In genomic region chr22:42071508-42071907, GRCh38 we compare ENCODE assay signal across 9 cellular contexts. TPM values are rescaled to one million over a fixed set of nuclear protein-coding genes. Genes with fewer than 3 reads are reported as not detected.
DNase-seq lines count a peak whose midpoint lies in the region; ATAC-seq, FAIRE-seq and TF ChIP-seq lines count a peak whose summit lies in the region.
"Not testable (repeated sequence)": the region's sequence is repeated elsewhere in the genome, so short reads cannot be mapped to it uniquely, and the experiment has no call there.
"Had no signal": no experiment of that assay in that cellular context is flagged by ENCODE, and none has a peak within 500 bp of the region (broad histone marks: within the 10 kb centered on the region; RNA-seq: fewer than 3 reads in every experiment).

No MANE protein-coding gene starts in this region.

- H3K4me1 ChIP-seq in A549: not testable (repeated sequence)
- H3K4me1 ChIP-seq in right atrium auricular region (peaks cover 0 to 47% of the 10 kb centered on the region in 2 donors), smooth muscle cell (ENCODE audit: low read depth) (peaks cover 14% of the 10 kb centered on the region)

- H4K20me1 ChIP-seq in smooth muscle cell (ENCODE audit: low read depth): not testable (repeated sequence)

- H3K27me3 Mint-ChIP-seq in HFFc6 (ENCODE audit: insufficient read depth); activated naive CD4-positive, alpha-beta T cell treated with anti-CD3 and anti-CD28 coated beads for 36 hours (ENCODE audit: low read depth); naive thymus-derived CD8-positive, alpha-beta T cell: not testable (repeated sequence)

- peak overlapping the region; percentile 88 for H3K9ac ChIP-seq in SK-N-MC (ENCODE audit: insufficient read length)
- H3K9ac ChIP-seq in smooth muscle cell (ENCODE audit: low read depth): peak overlapping the region; percentile 66

- H3K4me3 Mint-ChIP-seq in HFFc6: peak overlapping the region; percentile 93
- peak overlapping the region; percentile 87 for H3K4me3 Mint-ChIP-seq in activated naive CD4-positive, alpha-beta T cell treated with anti-CD3 and anti-CD28 coated beads for 36 hours
- peak overlapping the region; percentile 86 to 97 (median 93) for H3K4me3 Mint-ChIP-seq in naive thymus-derived CD8-positive, alpha-beta T cell

- intact Hi-C loops in activated naive CD4-positive, alpha-beta T cell treated with anti-CD3 and anti-CD28 coated beads for 36 hours (cut with micrococcal nuclease): loop anchor here (5.0 kb wide), 4 partner anchors 249 to 384 kb away; partner anchors contain the start of gene SNU13

- H3K4me2 ChIP-seq in A549 (peak overlapping the region; percentile 94), smooth muscle cell (peak overlapping the region; percentile 87)

- not testable (repeated sequence) for ATAC-seq in A549; naive thymus-derived CD8-positive, alpha-beta T cell

- not testable (repeated sequence) for H3K9me3 ChIP-seq in A549; SK-N-MC (ENCODE audit: low read depth, low read length); right atrium auricular region; smooth muscle cell (replicated peaks; ENCODE audit: low read depth)

- peak overlapping the region; percentile 93 for H3K27ac Mint-ChIP-seq in HFFc6
- peak overlapping the region; percentile 88 for H3K27ac Mint-ChIP-seq in activated naive CD4-positive, alpha-beta T cell treated with anti-CD3 and anti-CD28 coated beads for 36 hours
- peak overlapping the region in 9 of 10 donors; percentile 25 to 95 (median 92) for H3K27ac Mint-ChIP-seq in naive thymus-derived CD8-positive, alpha-beta T cell

- not testable (repeated sequence) for H2AFZ ChIP-seq in smooth muscle cell (ENCODE audit: low read depth)

- POLR2A ChIA-PET in A549 (lab: Yijun Ruan, JAX): interaction anchor here (0.6 to 0.9 kb wide), 2 partner anchors 8 to 19 kb away, joined by 3 read pairs; partner anchors contain the start of genes NDUFA6 and SMDT1
- POLR2A ChIA-PET in naive thymus-derived CD8-positive, alpha-beta T cell (lab: Charles Lee): interaction anchor here (0.6 to 3.0 kb wide), 4 partner anchors 8 to 1952 kb away, joined by 3 to 46 read pairs (median 12); partner anchors contain the start of genes NDUFA6 and SMDT1

- not testable (repeated sequence) for TF ChIP-seq POLR2A in A549 (IDR thresholded peaks at IDR 0.05; ENCODE audit: low read length)

- H3K4me3 ChIP-seq in A549: not testable (repeated sequence)
- H3K4me3 ChIP-seq in SK-N-MC (peak overlapping the region; percentile 94), coronary artery (peak overlapping the region; percentile 70), right atrium auricular region (peak overlapping the region in 1 of 2 donors; percentile 73), smooth muscle cell (peak overlapping the region; percentile 68)

- H3K27ac ChIP-seq in A549: not testable (repeated sequence)
- peak overlapping the region; percentile 78; the same call in 1 of the 2 replicates for H3K27ac ChIP-seq in SK-N-MC
- peak overlapping the region; percentile 80 to 83 for H3K27ac ChIP-seq in coronary artery
- peak overlapping the region; percentile 91 to 96 for H3K27ac ChIP-seq in right atrium auricular region
- peak overlapping the region; percentile 88 for H3K27ac ChIP-seq in smooth muscle cell (ENCODE audit: low read depth)

- WGBS in A549 (ENCODE audit: missing lambda C conversion rate): 73% methylated on average over 7 of the region's 7 CpGs
- 84% methylated on average over 7 of the region's 7 CpGs for WGBS in smooth muscle cell (ENCODE audit: low lambda C conversion rate)

- not testable (repeated sequence) for TF ChIP-seq RAD21 in A549 (conservative IDR thresholded peaks at IDR 0.05 in 1 of 2, IDR thresholded peaks at IDR 0.05 in 1 of 2)

- not testable (repeated sequence) for H3K27me3 ChIP-seq in right atrium auricular region; smooth muscle cell (ENCODE audit: low read depth)

- FAIRE-seq in A549 (lab: Jason Lieb, UNC): not testable (repeated sequence)

- not testable (repeated sequence) for H3K79me2 ChIP-seq in smooth muscle cell (ENCODE audit: low read depth)

- H3K36me3 ChIP-seq in SK-N-MC (ENCODE audit: insufficient read depth, low read length); smooth muscle cell (ENCODE audit: low read depth): not testable (repeated sequence)
- peaks cover 11% of the 10 kb centered on the region for H3K36me3 ChIP-seq in right atrium auricular region

- not testable (repeated sequence) for H3F3A ChIP-seq in smooth muscle cell (ENCODE audit: low read depth)

- H3K4me1 Mint-ChIP-seq in HFFc6 (ENCODE audit: low read depth): peaks cover 42% of the 10 kb centered on the region
- peaks cover 34% of the 10 kb centered on the region for H3K4me1 Mint-ChIP-seq in activated naive CD4-positive, alpha-beta T cell treated with anti-CD3 and anti-CD28 coated beads for 36 hours (ENCODE audit: low read depth)
- peaks cover 19 to 55% (median 38%) of the 10 kb centered on the region in 4 donors for H3K4me1 Mint-ChIP-seq in naive thymus-derived CD8-positive, alpha-beta T cell

- not testable (repeated sequence) for H3K9me3 Mint-ChIP-seq in HFFc6; activated naive CD4-positive, alpha-beta T cell treated with anti-CD3 and anti-CD28 coated beads for 36 hours; naive thymus-derived CD8-positive, alpha-beta T cell

- CTCF ChIA-PET in A549 (lab: Yijun Ruan, JAX); activated naive CD4-positive, alpha-beta T cell treated with anti-CD3 and anti-CD28 coated beads for 36 hours (lab: Charles Lee): not testable (repeated sequence)

- not testable (repeated sequence) for TF ChIP-seq CTCF in A549 (IDR thresholded peaks at IDR 0.05); HFFc6 (IDR thresholded peaks at IDR 0.05); coronary artery (IDR thresholded peaks at IDR 0.05); right atrium auricular region (IDR thresholded peaks at IDR 0.05); smooth muscle cell (IDR thresholded peaks at IDR 0.05; ENCODE audit: borderline replicate concordance, insufficient read depth, poor library complexity, severe bottlenecking)

- not testable (repeated sequence) for TF ChIP-seq EP300 in A549 (IDR thresholded peaks at IDR 0.05)

- DNase-seq in A549 (ENCODE audit: low read depth in 1 of 2, low spot score in 1 of 2); HFFc6; SK-N-MC (ENCODE audit: low read depth, low spot score); activated naive CD4-positive, alpha-beta T cell treated with anti-CD3 and anti-CD28 coated beads for 36 hours; coronary artery (ENCODE audit: low spot score); right atrium auricular region (ENCODE audit: low spot score); naive thymus-derived CD8-positive, alpha-beta T cell; smooth muscle cell (lab: John Stamatoyannopoulos, UW; ENCODE audit: unreplicated experiment): not testable (repeated sequence)

- H3K36me3 Mint-ChIP-seq in HFFc6 (ENCODE audit: low read depth): peaks cover 10% of the 10 kb centered on the region
- not testable (repeated sequence) for H3K36me3 Mint-ChIP-seq in activated naive CD4-positive, alpha-beta T cell treated with anti-CD3 and anti-CD28 coated beads for 36 hours (ENCODE audit: low read depth); naive thymus-derived CD8-positive, alpha-beta T cell

RNA-seq across cellular contexts. Expression of gene NAGA, which starts 0.9 kb away (rescaled TPM):
- polyA plus RNA-seq in A549 (2011; rRNA removed) (8.9 and 11.4 TPM in 2 replicates), A549 (2017; fragmentation: RNase III; extraction: RNeasy Plus Mini Kit Qiagen cat#74134 plus additional on column Dnase treatment) (6.3 to 6.6 TPM (median 6.5 TPM) in 3 replicates), smooth muscle cell (35.6 and 36.1 TPM in 2 replicates)
- polyA plus RNA-seq in A549 (2012; cell fraction: cytosol; rRNA removed): 8.9 and 11.9 TPM in 2 replicates
- polyA plus RNA-seq in A549 (2012; cell fraction: nucleus; rRNA removed): 18.8 and 20.0 TPM in 2 replicates
- polyA minus RNA-seq in A549 (2011; rRNA and poly(A)+ RNA removed): 16.8 and 18.2 TPM in 2 replicates
- total RNA-seq in HFFc6 (2021; fragmentation: NEBNext Ultra II Directional; extraction: Animal tissue kit (Norgen Biotek cat#: 25700)): 10 to 100 TPM; 19.5 to 24.4 (median 21.7) TPM
- total RNA-seq in activated naive CD4-positive, alpha-beta T cell treated with anti-CD3 and anti-CD28 coated beads for 36 hours: 10 to 100 TPM; 14.6 to 15.9 TPM
- total RNA-seq in right atrium auricular region (10 to 100 TPM; 19.1 to 21.7 TPM), smooth muscle cell (33.8 and 35.0 TPM in 2 replicates)
- total RNA-seq in naive thymus-derived CD8-positive, alpha-beta T cell: 1 to 10 TPM; 7.8 to 9.1 TPM
- 10 to 100 TPM in 2 of 3 donors, 1 to 10 TPM in 1; 8.2 to 11.2 (median 10.2) TPM for polyA plus RNA-seq in naive thymus-derived CD8-positive, alpha-beta T cell

RNA-seq across cellular contexts. Expression of gene PHETA2, which starts 2.5 kb away (rescaled TPM):
- polyA plus RNA-seq in A549 (2011; rRNA removed) (0.03 TPM in 1 of 2 replicates, not detected in the other), A549 (2017; fragmentation: RNase III; extraction: RNeasy Plus Mini Kit Qiagen cat#74134 plus additional on column Dnase treatment) (0.04 TPM in 1 of 3 replicates, not detected in the others), smooth muscle cell (12.1 and 15.9 TPM in 2 replicates)
- not detected in 2 replicates for polyA plus RNA-seq in A549 (2012; cell fraction: cytosol; rRNA removed)
- polyA plus RNA-seq in A549 (2012; cell fraction: nucleus; rRNA removed): 0.05 and 0.06 TPM in 2 replicates
- polyA minus RNA-seq in A549 (2011; rRNA and poly(A)+ RNA removed): not detected in 2 replicates
- total RNA-seq in HFFc6 (2021; fragmentation: NEBNext Ultra II Directional; extraction: Animal tissue kit (Norgen Biotek cat#: 25700)): 10 to 100 TPM in 2 of 6 experiments, 1 to 10 TPM in 4; 7.4 to 12.5 (median 7.6) TPM
- total RNA-seq in activated naive CD4-positive, alpha-beta T cell treated with anti-CD3 and anti-CD28 coated beads for 36 hours: under 1 TPM; 0.74 to 0.86 TPM
- total RNA-seq in right atrium auricular region (10 to 100 TPM in 1 of 2 donors, 1 to 10 TPM in 1; 6.5 to 12.7 TPM), smooth muscle cell (6.7 and 10.8 TPM in 2 replicates)
- total RNA-seq in naive thymus-derived CD8-positive, alpha-beta T cell: 1 to 10 TPM in 1 of 2 experiments, under 1 TPM in 1; 0.74 to 1.6 TPM
- polyA plus RNA-seq in naive thymus-derived CD8-positive, alpha-beta T cell: under 1 TPM; 0.08 to 0.17 (median 0.13) TPM

RNA-seq across cellular contexts. Expression of gene SMDT1, which starts 8.0 kb away (rescaled TPM):
- polyA plus RNA-seq in A549 (2011; rRNA removed) (26.7 and 27.1 TPM in 2 replicates), A549 (2017; fragmentation: RNase III; extraction: RNeasy Plus Mini Kit Qiagen cat#74134 plus additional on column Dnase treatment) (23.9 to 29.7 TPM (median 25.3 TPM) in 3 replicates), smooth muscle cell (57.9 and 78.0 TPM in 2 replicates)
- 29.9 and 35.1 TPM in 2 replicates for polyA plus RNA-seq in A549 (2012; cell fraction: cytosol; rRNA removed)
- 11.6 and 13.6 TPM in 2 replicates for polyA plus RNA-seq in A549 (2012; cell fraction: nucleus; rRNA removed)
- polyA minus RNA-seq in A549 (2011; rRNA and poly(A)+ RNA removed): 5.5 and 5.7 TPM in 2 replicates
- total RNA-seq in HFFc6 (2021; fragmentation: NEBNext Ultra II Directional; extraction: Animal tissue kit (Norgen Biotek cat#: 25700)): 10 to 100 TPM; 46.8 to 55.4 (median 51.7) TPM
- total RNA-seq in activated naive CD4-positive, alpha-beta T cell treated with anti-CD3 and anti-CD28 coated beads for 36 hours: 10 to 100 TPM; 50.2 to 56.2 TPM
- total RNA-seq in right atrium auricular region (10 to 100 TPM in 1 of 2 donors, 1 to 10 TPM in 1; 9.6 to 11.9 TPM), smooth muscle cell (4.4 and 6.5 TPM in 2 replicates)
- total RNA-seq in naive thymus-derived CD8-positive, alpha-beta T cell: 10 to 100 TPM; 86.6 to 99.9 TPM
- polyA plus RNA-seq in naive thymus-derived CD8-positive, alpha-beta T cell: 100 to 1,000 TPM; 152 to 294 (median 179) TPM

RNA-seq across cellular contexts. Expression of gene NDUFA6, which starts 19.1 kb away (rescaled TPM):
- polyA plus RNA-seq in A549 (2011; rRNA removed): 70.7 and 99.0 TPM in 2 replicates
- 66.4 and 85.3 TPM in 2 replicates for polyA plus RNA-seq in A549 (2012; cell fraction: cytosol; rRNA removed)
- 25.1 and 35.4 TPM in 2 replicates for polyA plus RNA-seq in A549 (2012; cell fraction: nucleus; rRNA removed)
- 79.1 to 81.4 TPM (median 79.6 TPM) in 3 replicates for polyA plus RNA-seq in A549 (2017; fragmentation: RNase III; extraction: RNeasy Plus Mini Kit Qiagen cat#74134 plus additional on column Dnase treatment)
- 9.8 and 13.3 TPM in 2 replicates for polyA minus RNA-seq in A549 (2011; rRNA and poly(A)+ RNA removed)
- 10 to 100 TPM; 69.6 to 90.2 (median 81.9) TPM for total RNA-seq in HFFc6 (2021; fragmentation: NEBNext Ultra II Directional; extraction: Animal tissue kit (Norgen Biotek cat#: 25700))
- 100 to 1,000 TPM; 122 to 126 TPM for total RNA-seq in activated naive CD4-positive, alpha-beta T cell treated with anti-CD3 and anti-CD28 coated beads for 36 hours
- 100 to 1,000 TPM; 143 to 185 TPM for total RNA-seq in right atrium auricular region
- 10 to 100 TPM; 41.0 to 41.1 TPM for total RNA-seq in naive thymus-derived CD8-positive, alpha-beta T cell
- polyA plus RNA-seq in naive thymus-derived CD8-positive, alpha-beta T cell: 100 to 1,000 TPM; 106 to 137 (median 115) TPM
- 103 and 114 TPM in 2 replicates for total RNA-seq in smooth muscle cell
- polyA plus RNA-seq in smooth muscle cell: 264 and 284 TPM in 2 replicates

RNA-seq across cellular contexts. Expression of gene CYP2D6, which starts 59.1 kb away (rescaled TPM):
- polyA plus RNA-seq in A549 (2011; rRNA removed) (0.59 and 0.79 TPM in 2 replicates), A549 (2017; fragmentation: RNase III; extraction: RNeasy Plus Mini Kit Qiagen cat#74134 plus additional on column Dnase treatment) (0.63 to 1.0 TPM (median 0.91 TPM) in 3 replicates), smooth muscle cell (0.41 and 0.70 TPM in 2 replicates)
- polyA plus RNA-seq in A549 (2012; cell fraction: cytosol; rRNA removed): 0.89 and 1.3 TPM in 2 replicates
- 10.1 and 12.0 TPM in 2 replicates for polyA plus RNA-seq in A549 (2012; cell fraction: nucleus; rRNA removed)
- polyA minus RNA-seq in A549 (2011; rRNA and poly(A)+ RNA removed): 0.70 and 1.1 TPM in 2 replicates
- total RNA-seq in HFFc6 (2021; fragmentation: NEBNext Ultra II Directional; extraction: Animal tissue kit (Norgen Biotek cat#: 25700)): under 1 TPM in 5 of 6 experiments, not detected in 1; 0.13 to 0.35 (median 0.17) TPM
- 1 to 10 TPM in 1 of 2 experiments, under 1 TPM in 1; 0.89 to 1.4 TPM for total RNA-seq in activated naive CD4-positive, alpha-beta T cell treated with anti-CD3 and anti-CD28 coated beads for 36 hours
- total RNA-seq in right atrium auricular region (not detected), smooth muscle cell (0.63 and 0.99 TPM in 2 replicates)
- 1 to 10 TPM; 9.2 to 9.6 TPM for total RNA-seq in naive thymus-derived CD8-positive, alpha-beta T cell
- polyA plus RNA-seq in naive thymus-derived CD8-positive, alpha-beta T cell: under 1 TPM in 1 of 3 donors, not detected in 2; 0.12 TPM
- total RNA-seq: RPMI7951 had no signal
